Comparison of ENCODE assay signal across 12 cellular contexts in the genomic region with DNA sequence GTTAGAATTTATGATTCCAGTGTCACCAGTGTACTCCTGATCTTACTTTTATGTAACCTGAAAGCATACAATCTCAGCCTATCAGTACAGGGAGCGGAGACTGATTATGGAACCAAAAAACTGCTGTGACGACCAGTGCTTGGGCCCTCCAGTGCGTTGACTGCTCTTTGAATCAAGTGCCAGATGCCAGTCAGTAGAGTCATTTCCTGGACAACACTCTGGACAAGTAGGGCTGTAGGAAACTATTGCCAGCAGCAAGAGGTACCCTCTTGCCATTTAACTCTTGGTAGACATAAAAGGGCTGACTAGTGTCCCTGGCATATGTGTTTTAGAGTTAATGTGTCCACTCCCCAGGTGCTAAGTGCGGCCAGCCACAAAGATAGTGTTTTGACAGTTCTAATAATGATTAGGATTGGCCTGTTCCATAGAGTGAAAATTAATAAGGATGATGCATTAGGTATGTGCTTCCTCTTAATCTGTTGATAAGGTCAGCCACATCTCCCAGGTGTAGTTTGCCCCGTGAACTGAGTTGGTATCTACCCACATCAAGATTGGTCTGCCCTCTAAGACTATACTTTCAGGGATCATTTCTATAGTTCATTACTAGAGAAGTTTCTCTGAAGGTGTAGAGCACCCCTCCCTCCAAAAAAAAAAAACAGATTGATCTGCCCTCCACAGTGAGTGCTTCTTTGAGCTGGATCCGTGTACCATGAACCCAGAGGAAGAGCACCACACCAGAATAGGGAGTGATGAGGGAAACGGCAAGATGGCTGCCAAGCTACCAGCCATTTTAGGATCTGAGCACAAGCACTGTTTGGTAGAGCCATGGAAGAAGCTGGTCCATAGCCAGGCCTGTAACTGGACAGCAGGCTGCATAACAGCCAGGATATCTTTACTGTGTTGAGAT. TPM values are rescaled to one million over a fixed set of nuclear protein-coding genes. Genes with fewer than 3 reads are reported as not detected.
DNase-seq lines count a peak whose midpoint lies in the region; ATAC-seq and TF ChIP-seq lines count a peak whose summit lies in the region.
"Had no signal": no experiment of that assay in that cellular context is flagged by ENCODE, and none has a peak within 500 bp of the region (broad histone marks: within the 10 kb centered on the region; RNA-seq: fewer than 3 reads in every experiment).

No MANE protein-coding gene starts in this region.

- H3K9ac ChIP-seq in adipocyte (ENCODE audit: low read length): no peak overlapping the region

- H3K9me3 ChIP-seq in right atrium auricular region (no peaks in the 10 kb centered on the region), adipocyte (ENCODE audit: control insufficient read depth, low read length) (no peaks in the 10 kb centered on the region), upper lobe of right lung (no peaks in the 10 kb centered on the region)

- no peak overlapping the region for H3K4me3 ChIP-seq in right atrium auricular region
- H3K4me3 ChIP-seq in adipocyte (ENCODE audit: low read length): no peak overlapping the region
- H3K4me3 ChIP-seq in upper lobe of right lung: no peak overlapping the region

- peak overlapping the region in 1 of 2 donors; percentile 59 for H3K27ac ChIP-seq in right atrium auricular region
- H3K27ac ChIP-seq in upper lobe of right lung: peak overlapping the region; percentile 49
- H3K27ac ChIP-seq: VCaP had no signal

- ATAC-seq in Right ventricle myocardium superior (ENCODE audit: poor library complexity) (peak; percentile 65), left ventricle myocardium superior (peak; percentile 75), upper lobe of right lung (peak; percentile 91)

- TF ChIP-seq CTCF in right atrium auricular region (IDR thresholded peaks at IDR 0.05): no peak
- no peak for TF ChIP-seq CTCF in upper lobe of right lung (IDR thresholded peaks at IDR 0.05)

- peaks cover 18% of the 10 kb centered on the region for H3K36me3 ChIP-seq in right atrium auricular region
- H3K36me3 ChIP-seq in adipocyte (ENCODE audit: control insufficient read depth, insufficient read depth, low read length, severe bottlenecking): peaks cover 19% of the 10 kb centered on the region
- H3K36me3 ChIP-seq in upper lobe of right lung: peaks cover 22% of the 10 kb centered on the region

- intact Hi-C loops in Right ventricle myocardium superior (cut with DNase I): no loop called here
- intact Hi-C loops in left ventricle myocardium superior (cut with micrococcal nuclease): no loop called here
- intact Hi-C loops in upper lobe of right lung (cut with DNase I): no loop called here

- DNase-seq in Right ventricle myocardium superior: no peak
- no peak for DNase-seq in right atrium auricular region (ENCODE audit: low spot score)
- DNase-seq in adipocyte (ENCODE audit: low read depth): peak; percentile 21
- no peak for DNase-seq in left ventricle myocardium superior
- DNase-seq in upper lobe of right lung: no peak
- DNase-seq in NCI-H146 treated with DMSO at 0.1 percent for 48 hours (lab: John Stamatoyannopoulos, UW; ENCODE audit: unreplicated experiment): no peak
- no peak for DNase-seq in germinal center (ENCODE audit: low spot score)
- no peak for DNase-seq in AG08396 (ENCODE audit: low spot score)
- DNase-seq: activated naive CD4-positive, alpha-beta T cell treated with anti-CD3 and anti-CD28 coated beads, Interleukin-2, amount 50 U/mL, for 16 hours; C1 segment of cervical spinal cord; NCI-H187 had no signal

- H3K4me1 ChIP-seq in right atrium auricular region (peaks cover 0 to 52% of the 10 kb centered on the region in 2 donors), adipocyte (ENCODE audit: control insufficient read depth, insufficient read depth, low read length) (peaks cover 11% of the 10 kb centered on the region), upper lobe of right lung (peaks cover 30% of the 10 kb centered on the region)

- H3K27me3 ChIP-seq in right atrium auricular region (no peaks in the 10 kb centered on the region), adipocyte (replicated peaks; ENCODE audit: control insufficient read depth, insufficient read depth, low read length) (no peaks in the 10 kb centered on the region), upper lobe of right lung (no peaks in the 10 kb centered on the region)

RNA-seq across cellular contexts. Expression of a gene that starts 20.7 kb away (rescaled TPM):
- total RNA-seq in Right ventricle myocardium superior (0.67 TPM), right atrium auricular region (1 to 10 TPM in 1 of 2 donors, under 1 TPM in 1; 0.75 to 1.0 TPM), left ventricle myocardium superior (0.52 TPM), upper lobe of right lung (5.7 TPM)

RNA-seq across cellular contexts. Expression of a gene that starts 29.1 kb away (rescaled TPM):
- total RNA-seq in Right ventricle myocardium superior (50.1 TPM), right atrium auricular region (10 to 100 TPM; 46.7 to 53.7 TPM), left ventricle myocardium superior (54.7 TPM), upper lobe of right lung (60.8 TPM)

RNA-seq across cellular contexts. Expression of a gene that starts 35.8 kb away (rescaled TPM):
- total RNA-seq in Right ventricle myocardium superior (24.7 TPM), right atrium auricular region (10 to 100 TPM; 20.7 to 24.7 TPM), left ventricle myocardium superior (24.4 TPM), upper lobe of right lung (56.7 TPM)

RNA-seq across cellular contexts. Expression of a gene that starts 55.6 kb away (rescaled TPM):
- total RNA-seq in Right ventricle myocardium superior (19.4 TPM), right atrium auricular region (10 to 100 TPM; 39.8 to 51.1 TPM), left ventricle myocardium superior (18.0 TPM), upper lobe of right lung (22.0 TPM)
